8 cellular contexts compared by ENCODE assay signal in the genomic region with DNA sequence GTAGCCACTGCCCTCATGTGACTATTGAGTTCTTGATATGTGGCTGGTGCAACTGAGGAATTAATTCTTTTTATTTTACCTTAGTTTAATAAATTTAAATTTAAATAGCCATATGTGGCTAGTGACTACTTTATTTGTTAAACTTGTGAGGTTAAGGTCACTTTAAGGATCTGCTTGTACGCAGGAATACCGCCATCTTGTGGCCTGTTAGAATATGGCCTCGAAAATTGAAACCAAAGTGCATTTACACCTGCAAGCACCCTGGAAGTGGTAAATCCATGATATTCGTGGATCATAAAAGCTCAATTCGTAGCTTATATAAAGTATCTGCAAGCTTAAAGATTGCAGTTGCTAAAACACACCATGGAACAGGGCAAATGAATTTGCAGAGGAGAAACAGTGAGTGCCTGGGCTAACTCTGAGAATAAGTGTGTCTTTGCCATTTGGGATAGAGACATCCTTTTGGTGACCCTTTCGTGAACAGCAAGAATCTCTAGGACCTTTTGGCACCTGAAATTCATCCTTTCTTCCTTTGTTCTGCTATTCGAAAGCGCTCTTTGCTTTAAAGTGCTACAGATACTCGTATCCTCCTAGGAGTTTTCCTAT. TPM values are rescaled to one million over a fixed set of nuclear protein-coding genes. Genes with fewer than 3 reads are reported as not detected.
DNase-seq lines count a peak whose midpoint lies in the region; ATAC-seq and TF ChIP-seq lines count a peak whose summit lies in the region.

No MANE protein-coding gene starts in this region.

- H3K4me1 ChIP-seq in A673 (ENCODE audit: insufficient read depth, low read length, poor library complexity, severe bottlenecking) (no peaks in the 10 kb centered on the region), upper lobe of right lung (no peaks in the 10 kb centered on the region), vagina (no peaks in the 10 kb centered on the region)

- no peaks in the 10 kb centered on the region for H3K4me1 Mint-ChIP-seq in activated naive CD8-positive, alpha-beta T cell treated with anti-CD3 and anti-CD28 coated beads, Interleukin-2, amount 50 U/mL, for 24 hours

- H3K36me3 Mint-ChIP-seq in activated naive CD8-positive, alpha-beta T cell treated with anti-CD3 and anti-CD28 coated beads, Interleukin-2, amount 50 U/mL, for 24 hours (ENCODE audit: low read depth): no peaks in the 10 kb centered on the region

- TF ChIP-seq POLR2A in vagina (IDR thresholded peaks at IDR 0.05): no peak

- DNase-seq in A673 (ENCODE audit: low spot score): peak; percentile 64
- peak; percentile 10 for DNase-seq in Daoy (ENCODE audit: low read depth)
- DNase-seq in HEK293T (ENCODE audit: extremely low spot score): peak; percentile 40
- DNase-seq in NCI-H1930 (lab: John Stamatoyannopoulos, UW): peak; percentile 18 to 45
- peak; percentile 17 for DNase-seq in activated naive CD8-positive, alpha-beta T cell treated with anti-CD3 and anti-CD28 coated beads, Interleukin-2, amount 50 U/mL, for 24 hours
- peak; percentile 81 for DNase-seq in inferior parietal cortex (ENCODE audit: extremely low spot score)
- DNase-seq in upper lobe of right lung: no peak
- no peak for DNase-seq in vagina (ENCODE audit: extremely low spot score in 2 of 2)

- POLR2A ChIA-PET in A673 (lab: Charles Lee; ENCODE audit: low non-redundant PET) (no interaction called here), HEK293T (lab: Yijun Ruan, JAX) (no interaction called here)

- no peaks in the 10 kb centered on the region for H3K9me3 ChIP-seq in A673 (ENCODE audit: low read depth, low read length, poor library complexity, severe bottlenecking)
- H3K9me3 ChIP-seq in upper lobe of right lung: no peaks in the 10 kb centered on the region
- no peaks in the 10 kb centered on the region for H3K9me3 ChIP-seq in vagina

- H3K36me3 ChIP-seq in A673 (ENCODE audit: insufficient read depth, low read length, poor library complexity, severe bottlenecking) (no peaks in the 10 kb centered on the region), upper lobe of right lung (no peaks in the 10 kb centered on the region), vagina (no peaks in the 10 kb centered on the region)

- no peaks in the 10 kb centered on the region for H3K27me3 Mint-ChIP-seq in activated naive CD8-positive, alpha-beta T cell treated with anti-CD3 and anti-CD28 coated beads, Interleukin-2, amount 50 U/mL, for 24 hours

- intact Hi-C loops in A673 (cut with micrococcal nuclease; ENCODE audit: unreplicated experiment): loop anchor here (1.0 kb wide), 1 partner anchor 178 kb away; no protein-coding TSS in a partner anchor
- intact Hi-C loops in upper lobe of right lung (cut with DNase I): no loop called here
- intact Hi-C loops in vagina (cut with DNase I): no loop called here

- no peaks in the 10 kb centered on the region for H3K27me3 ChIP-seq in A673 (replicated peaks; ENCODE audit: insufficient read depth, low read depth, low read length, poor library complexity)
- no peaks in the 10 kb centered on the region for H3K27me3 ChIP-seq in upper lobe of right lung
- no peaks in the 10 kb centered on the region for H3K27me3 ChIP-seq in vagina

- CTCF ChIA-PET in A673 (lab: Charles Lee) (no interaction called here), HEK293T (lab: Yijun Ruan, JAX) (interaction anchor here (0.8 to 2.4 kb wide), 3 partner anchors 58 to 669 kb away, joined by 3 to 11 read pairs (median 3); no protein-coding TSS in a partner anchor)

- no peak overlapping the region for H3K27ac ChIP-seq in A673 (ENCODE audit: low read depth, low read length, poor library complexity, severe bottlenecking)
- H3K27ac ChIP-seq in upper lobe of right lung: no peak overlapping the region
- no peak overlapping the region for H3K27ac ChIP-seq in vagina

- H3K27ac Mint-ChIP-seq in activated naive CD8-positive, alpha-beta T cell treated with anti-CD3 and anti-CD28 coated beads, Interleukin-2, amount 50 U/mL, for 24 hours: no peak overlapping the region

- no peak for ATAC-seq in activated naive CD8-positive, alpha-beta T cell treated with anti-CD3 and anti-CD28 coated beads, Interleukin-2, amount 50 U/mL, for 24 hours
- peak; percentile 49 for ATAC-seq in upper lobe of right lung

- no peak overlapping the region for H3K4me3 Mint-ChIP-seq in activated naive CD8-positive, alpha-beta T cell treated with anti-CD3 and anti-CD28 coated beads, Interleukin-2, amount 50 U/mL, for 24 hours

- TF ChIP-seq CTCF in A673 (conservative IDR thresholded peaks at IDR 0.05; ENCODE audit: low read depth, low read length) (peak; percentile 89), upper lobe of right lung (IDR thresholded peaks at IDR 0.05) (peak; percentile 69), vagina (IDR thresholded peaks at IDR 0.05) (no peak)

- H3K9me3 Mint-ChIP-seq in activated naive CD8-positive, alpha-beta T cell treated with anti-CD3 and anti-CD28 coated beads, Interleukin-2, amount 50 U/mL, for 24 hours: no peaks in the 10 kb centered on the region

- H3K4me3 ChIP-seq in A673 (ENCODE audit: low read depth, low read length, poor library complexity, severe bottlenecking) (no peak overlapping the region), upper lobe of right lung (no peak overlapping the region), vagina (no peak overlapping the region)

- BruUV-seq in A673 (replicated peaks; lab: Mats Ljungman, UMichigan): no TSS peak

TF ChIP-seq in HEK293T, 16 proteins besides CTCF, POLR2A, EP300 and RAD21:
- TF ChIP-seq FOXM1 (IDR thresholded peaks at IDR 0.05; ENCODE audit: borderline replicate concordance) (no peak), L3MBTL2 (conservative IDR thresholded peaks at IDR 0.05) (no peak), NFRKB (IDR thresholded peaks at IDR 0.05) (no peak), HDGF (IDR thresholded peaks at IDR 0.05; ENCODE audit: borderline replicate concordance) (no peak), ARNT (IDR thresholded peaks at IDR 0.05) (no peak), ZNF384 (IDR thresholded peaks at IDR 0.05) (no peak)
TF ChIP-seq in HEK293T: peak in this region for 0.

RNA-seq across cellular contexts. Expression of a gene that starts 59.9 kb away (rescaled TPM):
- not detected in 2 replicates for total RNA-seq in A673 (2021)
- not detected in 2 replicates for total RNA-seq in Daoy (2014; rRNA removed; shearing (Covaris generic))
- total RNA-seq in upper lobe of right lung: not detected
- total RNA-seq in vagina: not detected

Comparison
In these comparisons a context has a peak if more than half of its experiments do, and no peak if none do; other contexts are left out.
1. DNase-seq: peak in A673 (single experiment), Daoy (single experiment), HEK293T (single experiment), NCI-H1930 (2 of 2), activated naive CD8-positive, alpha-beta T cell treated with anti-CD3 and anti-CD28 coated beads, Interleukin-2, amount 50 U/mL, for 24 hours (single experiment) and inferior parietal cortex (single experiment); none in upper lobe of right lung (single experiment) and vagina (0 of 2).
2. CTCF ChIP-seq: peak in A673 (single experiment) and upper lobe of right lung (single experiment); none in vagina (0 of 3).